ENCODE assay signal across 1 cellular context in genomic region chr15:66832679-66833078, GRCh38.
TF ChIP-seq lines count a peak whose summit lies in the region.

No MANE protein-coding gene starts in this region.

TF ChIP-seq in K562, 482 proteins besides CTCF, POLR2A, EP300 and RAD21 (continued from another document):
- peak; percentile 99 for TF ChIP-seq ZBTB40 (IDR thresholded peaks at IDR 0.05)
- TF ChIP-seq ZBTB40 (CRISPR knock-in tag; IDR thresholded peaks at IDR 0.05): peak; percentile 97
- TF ChIP-seq HINFP (tag; conservative IDR thresholded peaks at IDR 0.05; ENCODE audit: low read depth): peak; percentile 37; the same call in 1 of the 2 replicates
- peak; percentile 49; the same call in 1 of the 2 replicates for TF ChIP-seq MYC (IDR thresholded peaks at IDR 0.05; ENCODE audit: low read depth, low read length)
- no peak for TF ChIP-seq MYC (CRISPR knock-in tag; IDR thresholded peaks at IDR 0.05; ENCODE audit: borderline replicate concordance, low read depth)
- TF ChIP-seq PTBP1 (IDR thresholded peaks at IDR 0.05; ENCODE audit: low read depth, low read length): no peak
- no peak for TF ChIP-seq ZNF444 (CRISPR knock-in tag; IDR thresholded peaks at IDR 0.05)
